31 cellular contexts compared by ENCODE assay signal in genomic region chr2:230935132-230935435, GRCh38. TPM values are rescaled to one million over a fixed set of nuclear protein-coding genes. Genes with fewer than 3 reads are reported as not detected.
"Had no signal": no experiment of that assay in that cellular context is flagged by ENCODE, and none has a peak within 500 bp of the region (broad histone marks: within the 10 kb centered on the region; RNA-seq: fewer than 3 reads in every experiment).

No MANE protein-coding gene starts in this region.

- DNase-seq: activated CD4-positive, alpha-beta T cell treated with anti-CD3 and anti-CD28 coated beads for 48 hours; activated CD4-positive, CD25-positive, alpha-beta regulatory T cell; activated naive CD4-positive, alpha-beta T cell treated with anti-CD3 and anti-CD28 coated beads for 36 hours; activated naive CD8-positive, alpha-beta T cell treated with anti-CD3 and anti-CD28 coated beads for 36 hours; body of pancreas; colonic mucosa; effector memory CD4-positive, alpha-beta T cell; erythroblast; foreskin fibroblast; hippocampal formation; immature natural killer cell; kidney glomerular epithelial cell; left lung; mesenchymal stem cell; natural killer cell; pancreas; retina; stimulated activated CD4-positive, alpha-beta T cell treated with anti-CD3 and anti-CD28 coated beads, Interleukin-12 subunit alpha, Interleukin-12 subunit beta, amount 100 ng/mL, for 4 hours; stimulated activated CD4-positive, alpha-beta T cell treated with anti-CD3 and anti-CD28 coated beads, Interleukin-4, amount 100 ng/mL, for 24 hours; tibial artery; upper lobe of right lung had no signal

- H3K9me3 ChIP-seq: adrenal gland, body of pancreas, colonic mucosa, neutrophil, pancreas, prostate gland, suprapubic skin, tibial artery, upper lobe of right lung had no signal

- H3K27ac ChIP-seq: adrenal gland, body of pancreas, colonic mucosa, left lung, lower lobe of right lung, neutrophil, pancreas, prostate gland, skin epidermis, suprapubic skin, tibial artery, upper lobe of right lung had no signal

- FAIRE-seq: pancreas had no signal

- H3K36me3 ChIP-seq: adrenal gland, colonic mucosa, left lung, lower lobe of right lung, neutrophil, pancreas, prostate gland, suprapubic skin, tibial artery, upper lobe of right lung had no signal

- ATAC-seq: body of pancreas; left lung; lower lobe of right lung; natural killer cell; pancreas; sciatic nerve; stimulated activated effector memory CD8-positive, alpha-beta T cell treated with anti-CD3 and anti-CD28 coated beads, Interleukin-12 subunit alpha, Interleukin-12 subunit beta, amount 100 ng/mL, for 72 hours; upper lobe of right lung had no signal

- H3K27me3 ChIP-seq: adrenal gland, body of pancreas, colonic mucosa, neutrophil, pancreas, upper lobe of right lung had no signal

- H3K4me1 ChIP-seq: adrenal gland, body of pancreas, colonic mucosa, pancreas, prostate gland, tibial artery, upper lobe of right lung had no signal

- H3K4me3 ChIP-seq: adrenal gland, body of pancreas, colonic mucosa, left lung, lower lobe of right lung, pancreas, prostate gland, skin epidermis, suprapubic skin, tibial artery, upper lobe of right lung had no signal

RNA-seq across cellular contexts. Expression of gene GPR55, which starts 10.0 kb away (rescaled TPM):
- total RNA-seq: body of pancreas, dermis microvascular lymphatic vessel endothelial cell had no signal
- polyA plus RNA-seq: aorta, immature natural killer cell had no signal
